In genomic region chr7:36127075-36127740, GRCh38 we compare ENCODE assay signal across 11 cellular contexts. TPM values are rescaled to one million over a fixed set of nuclear protein-coding genes. Genes with fewer than 3 reads are reported as not detected.
DNase-seq lines count a peak whose midpoint lies in the region; ATAC-seq and TF ChIP-seq lines count a peak whose summit lies in the region.
"Had no signal": no experiment of that assay in that cellular context is flagged by ENCODE, and none has a peak within 500 bp of the region (broad histone marks: within the 10 kb centered on the region; RNA-seq: fewer than 3 reads in every experiment).

No MANE protein-coding gene starts in this region.

- H3K4me3 ChIP-seq in colonic mucosa: no peak overlapping the region
- no peak overlapping the region for H3K4me3 ChIP-seq in retinal pigment epithelial cell (ENCODE audit: low read length)
- H3K4me3 ChIP-seq: body of pancreas, SJSA1 had no signal

- no peaks in the 10 kb centered on the region for H3K9me3 ChIP-seq in colonic mucosa
- H3K9me3 ChIP-seq: body of pancreas, SJSA1 had no signal

- DNase-seq in DMS 273 (lab: John Stamatoyannopoulos, UW; ENCODE audit: unreplicated experiment) (peak; percentile 36), DMS 273 treated with DMSO at 0.1 percent for 48 hours (lab: John Stamatoyannopoulos, UW) (no peak), colonic mucosa (no peak), retinal pigment epithelial cell (ENCODE audit: low read depth) (no peak), NCI-H2029 (lab: John Stamatoyannopoulos, UW) (no peak), NOMO-1 (lab: John Stamatoyannopoulos, UW; ENCODE audit: unreplicated experiment in 2 of 2) (no peak)
- DNase-seq: NCI-H1092 treated with DMSO at 0.1 percent for 48 hours had no signal

- H3K36me3 ChIP-seq in colonic mucosa: no peaks in the 10 kb centered on the region
- H3K36me3 ChIP-seq: SJSA1 had no signal

- intact Hi-C loops in colonic mucosa (cut with DNase I): loop anchor here (5.0 kb wide), 1 partner anchor 165 kb away; no protein-coding TSS in a partner anchor

- H3K27ac ChIP-seq in colonic mucosa: no peak overlapping the region
- H3K27ac ChIP-seq: SJSA1 had no signal

- ATAC-seq in HG03520 (IDR thresholded peaks at IDR 0.05; ENCODE audit: unreplicated experiment): peak; percentile 78
- ATAC-seq in HG03280 (IDR thresholded peaks at IDR 0.05; ENCODE audit: unreplicated experiment): no peak
- ATAC-seq: body of pancreas had no signal

- H3K9ac ChIP-seq in colonic mucosa (ENCODE audit: low read depth in 2 of 2, low read length in 2 of 2): no peak overlapping the region

- no peaks in the 10 kb centered on the region for H3K4me1 ChIP-seq in colonic mucosa

- peak; percentile 35 for TF ChIP-seq CTCF in colonic mucosa (IDR thresholded peaks at IDR 0.05)
- peak; percentile 53 for TF ChIP-seq CTCF in retinal pigment epithelial cell (conservative IDR thresholded peaks at IDR 0.05; ENCODE audit: low read depth, low read length)

- no peaks in the 10 kb centered on the region for H3K27me3 ChIP-seq in colonic mucosa
- H3K27me3 ChIP-seq: body of pancreas, SJSA1 had no signal

RNA-seq across cellular contexts. Expression of gene EEPD1, which starts 25.8 kb away (rescaled TPM):
- total RNA-seq in colonic mucosa: 10 to 100 TPM in 1 of 2 donors, 1 to 10 TPM in 1; 8.2 to 10.0 TPM
